Comparison of ENCODE assay signal across 22 cellular contexts in the genomic region with DNA sequence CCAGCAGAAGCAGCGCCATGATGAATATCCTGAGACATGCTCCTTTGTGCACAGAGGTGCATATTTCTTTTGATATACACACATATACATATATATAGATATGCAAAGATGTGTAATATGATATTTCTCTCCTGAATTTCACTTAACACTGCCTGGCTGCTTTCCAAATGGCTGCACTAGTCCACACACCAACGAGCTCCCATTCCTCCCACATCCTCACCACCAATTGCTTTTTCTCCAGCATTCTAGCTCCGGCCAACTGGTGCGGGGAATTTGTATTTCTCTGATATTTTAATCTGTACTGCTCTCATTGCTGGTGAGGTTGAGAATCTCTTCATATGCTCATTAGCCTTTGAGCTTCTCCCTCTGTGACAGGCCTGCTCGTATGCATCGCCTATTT.
"Had no signal": no experiment of that assay in that cellular context is flagged by ENCODE, and none has a peak within 500 bp of the region (broad histone marks: within the 10 kb centered on the region; RNA-seq: fewer than 3 reads in every experiment).

No MANE protein-coding gene starts in this region.

- DNase-seq: activated CD4-positive, alpha-beta T cell treated with anti-CD3 and anti-CD28 coated beads for 1 hour; activated CD4-positive, alpha-beta T cell treated with anti-CD3 and anti-CD28 coated beads, Interleukin-2, amount 50 U/mL, for 1 hour; activated naive CD4-positive, alpha-beta T cell; activated T-cell treated with anti-CD3 and anti-CD28 coated beads, Interleukin-2, amount 50 U/mL, for 1 hour; adrenal gland; central memory CD4-positive, alpha-beta T cell; esophagus squamous epithelium; gastrocnemius medialis; hypothalamus; left cardiac atrium; occipital lobe; stimulated activated CD4-positive, alpha-beta T cell treated with anti-CD3 and anti-CD28 coated beads, Interleukin-2, amount 100 ng/mL, for 48 hours; stimulated activated naive CD4-positive, alpha-beta T cell; T-helper 9 cell; testis; trophoblast cell; uterus had no signal

- H3K4me3 ChIP-seq: adrenal gland, coronary artery, esophagus squamous epithelium, gastrocnemius medialis, testis, uterus had no signal

- H3K9me3 ChIP-seq: adrenal gland, esophagus squamous epithelium, gastrocnemius medialis, testis, uterus had no signal

- H3K4me3 Mint-ChIP-seq: activated naive CD8-positive, alpha-beta T cell; activated T-helper 17 cell treated with anti-CD3 and anti-CD28 coated beads, Interleukin-2, amount 50 U/mL, for 72 hours; memory B cell had no signal

- H3K27me3 ChIP-seq: adrenal gland, esophagus squamous epithelium, gastrocnemius medialis, testis, uterus had no signal

- H3K36me3 Mint-ChIP-seq: activated naive CD8-positive, alpha-beta T cell; memory B cell had no signal

- ATAC-seq: activated T-helper 17 cell treated with anti-CD3 and anti-CD28 coated beads, Interleukin-2, amount 50 U/mL, for 72 hours; gastrocnemius medialis; left cardiac atrium; sciatic nerve had no signal

- H3K4me1 Mint-ChIP-seq: activated T-helper 17 cell treated with anti-CD3 and anti-CD28 coated beads, Interleukin-2, amount 50 U/mL, for 72 hours; memory B cell had no signal

- H3K27me3 Mint-ChIP-seq: activated naive CD8-positive, alpha-beta T cell had no signal

- H3K27ac Mint-ChIP-seq: activated naive CD8-positive, alpha-beta T cell; activated T-helper 17 cell treated with anti-CD3 and anti-CD28 coated beads, Interleukin-2, amount 50 U/mL, for 72 hours; memory B cell had no signal

- H3K27ac ChIP-seq: adrenal gland, coronary artery, esophagus squamous epithelium, gastrocnemius medialis, testis, uterus had no signal

- H3K4me1 ChIP-seq: adrenal gland, testis, uterus had no signal

- H3K36me3 ChIP-seq: adrenal gland, esophagus squamous epithelium, gastrocnemius medialis, uterus had no signal

- H3K9me3 Mint-ChIP-seq: activated T-helper 17 cell treated with anti-CD3 and anti-CD28 coated beads, Interleukin-2, amount 50 U/mL, for 72 hours; memory B cell had no signal
